ENCODE assay signal across 27 cellular contexts in genomic region chr10:129483427-129484010, GRCh38. TPM values are rescaled to one million over a fixed set of nuclear protein-coding genes. Genes with fewer than 3 reads are reported as not detected.
DNase-seq lines count a peak whose midpoint lies in the region; ATAC-seq and TF ChIP-seq lines count a peak whose summit lies in the region.
"Had no signal": no experiment of that assay in that cellular context is flagged by ENCODE, and none has a peak within 500 bp of the region (broad histone marks: within the 10 kb centered on the region; RNA-seq: fewer than 3 reads in every experiment).

No MANE protein-coding gene starts in this region.

- peaks cover 6% of the 10 kb centered on the region for H3K4me1 Mint-ChIP-seq in stimulated activated effector memory CD8-positive, alpha-beta T cell treated with anti-CD3 and anti-CD28 coated beads, Interleukin-12 subunit alpha, Interleukin-12 subunit beta, amount 100 ng/mL, for 72 hours
- H3K4me1 Mint-ChIP-seq: activated naive CD8-positive, alpha-beta T cell treated with anti-CD3 and anti-CD28 coated beads, Interleukin-2, amount 50 U/mL, for 24 hours; nephron had no signal

- no peak overlapping the region for H3K27ac Mint-ChIP-seq in stimulated activated effector memory CD8-positive, alpha-beta T cell treated with anti-CD3 and anti-CD28 coated beads, Interleukin-12 subunit alpha, Interleukin-12 subunit beta, amount 100 ng/mL, for 72 hours
- H3K27ac Mint-ChIP-seq: activated naive CD8-positive, alpha-beta T cell treated with anti-CD3 and anti-CD28 coated beads, Interleukin-2, amount 50 U/mL, for 24 hours; activated T-cell treated with anti-CD3 and anti-CD28 coated beads, Interleukin-2, amount 50 U/mL, for 72 hours; nephron; T-helper 1 cell treated with Interleukin-12 subunit alpha and Interleukin-12 subunit beta and Interleukin-4 antibody, amounts not matched to agents 30 μg/mL and 1 μg/mL, for 36 hours had no signal

- no peaks in the 10 kb centered on the region for H3K36me3 Mint-ChIP-seq in stimulated activated effector memory CD8-positive, alpha-beta T cell treated with anti-CD3 and anti-CD28 coated beads, Interleukin-12 subunit alpha, Interleukin-12 subunit beta, amount 100 ng/mL, for 72 hours

- TF ChIP-seq CTCF in choroid plexus epithelial cell (conservative IDR thresholded peaks at IDR 0.05; ENCODE audit: low read depth, low read length) = no peak

- H3K9me3 Mint-ChIP-seq in stimulated activated effector memory CD8-positive, alpha-beta T cell treated with anti-CD3 and anti-CD28 coated beads, Interleukin-12 subunit alpha, Interleukin-12 subunit beta, amount 100 ng/mL, for 72 hours = peaks cover 31% of the 10 kb centered on the region

- H3K4me3 Mint-ChIP-seq in stimulated activated effector memory CD8-positive, alpha-beta T cell treated with anti-CD3 and anti-CD28 coated beads, Interleukin-12 subunit alpha, Interleukin-12 subunit beta, amount 100 ng/mL, for 72 hours = no peak overlapping the region
- H3K4me3 Mint-ChIP-seq: activated naive CD8-positive, alpha-beta T cell treated with anti-CD3 and anti-CD28 coated beads, Interleukin-2, amount 50 U/mL, for 24 hours; activated T-cell treated with anti-CD3 and anti-CD28 coated beads, Interleukin-2, amount 50 U/mL, for 72 hours; central memory CD8-positive, alpha-beta T cell; nephron; T-helper 1 cell treated with Interleukin-12 subunit alpha and Interleukin-12 subunit beta and Interleukin-4 antibody, amounts not matched to agents 30 μg/mL and 1 μg/mL, for 36 hours had no signal

- peak; percentile 24 for DNase-seq in SKM-1 treated with dmso at 0.1 percent for 144 hours (lab: John Stamatoyannopoulos, UW; ENCODE audit: unreplicated experiment)
- DNase-seq in SKM-1 (lab: John Stamatoyannopoulos, UW; ENCODE audit: unreplicated experiment) = no peak
- peak; percentile 20 for DNase-seq in RKO (ENCODE audit: low spot score)
- DNase-seq in choroid plexus epithelial cell (ENCODE audit: low read depth) = peak; percentile 13
- DNase-seq in renal cortical epithelial cell (ENCODE audit: low read depth) = peak; percentile 34
- no peak for DNase-seq in stimulated activated effector memory CD8-positive, alpha-beta T cell treated with anti-CD3 and anti-CD28 coated beads, Interleukin-12 subunit alpha, Interleukin-12 subunit beta, amount 100 ng/mL, for 72 hours (ENCODE audit: low spot score in 2 of 2)
- DNase-seq in stimulated activated CD4-positive, alpha-beta T cell treated with anti-CD3 and anti-CD28 coated beads, Interleukin-4, amount 100 ng/mL, for 24 hours = no peak
- DNase-seq in Right ventricle myocardium superior = no peak
- DNase-seq: 8988T; activated CD4-positive, alpha-beta T cell treated with anti-CD3 and anti-CD28 coated beads, Interleukin-2, amount 50 U/mL, for 48 hours; activated naive CD4-positive, alpha-beta T cell; activated naive CD8-positive, alpha-beta T cell treated with anti-CD3 and anti-CD28 coated beads, Interleukin-2, amount 50 U/mL, for 24 hours; activated T-cell treated with anti-CD3 and anti-CD28 coated beads, Interleukin-2, amount 50 U/mL, for 72 hours; DND-41; dorsolateral prefrontal cortex; GOT3; Karpas-422; left colon; NCI-H146; NCI-H446 treated with DMSO at 0.1 percent for 48 hours; psoas muscle; stimulated activated naive CD4-positive, alpha-beta T cell; upper lobe of right lung had no signal

- no peak overlapping the region for H3K4me3 ChIP-seq in choroid plexus epithelial cell (ENCODE audit: low read depth, low read length)
- H3K4me3 ChIP-seq: dorsolateral prefrontal cortex, psoas muscle, upper lobe of right lung had no signal

- no peak for ATAC-seq in stimulated activated effector memory CD8-positive, alpha-beta T cell treated with anti-CD3 and anti-CD28 coated beads, Interleukin-12 subunit alpha, Interleukin-12 subunit beta, amount 100 ng/mL, for 72 hours
- ATAC-seq in Right ventricle myocardium superior (ENCODE audit: poor library complexity) = no peak
- ATAC-seq: activated CD4-positive, CD25-positive, alpha-beta regulatory T cell treated with anti-CD3 and anti-CD28 coated beads, Interleukin-2, amount 50 U/mL, for 24 hours; activated naive CD8-positive, alpha-beta T cell treated with anti-CD3 and anti-CD28 coated beads, Interleukin-2, amount 50 U/mL, for 24 hours; activated T-cell treated with anti-CD3 and anti-CD28 coated beads, Interleukin-2, amount 50 U/mL, for 72 hours; left colon; psoas muscle; upper lobe of right lung had no signal

- intact Hi-C loops in Right ventricle myocardium superior (cut with DNase I) = no loop called here

RNA-seq across cellular contexts. Expression of gene MGMT, which starts 16.5 kb away (rescaled TPM):
- total RNA-seq in renal cortical epithelial cell (22.7 and 37.7 TPM in 2 replicates), Right ventricle myocardium superior (16.6 TPM)

Comparison
In these comparisons a context has a peak if more than half of its experiments do, and no peak if none do; other contexts are left out.
1. DNase-seq: peak in SKM-1 treated with dmso at 0.1 percent for 144 hours (single experiment), RKO (single experiment), choroid plexus epithelial cell (single experiment) and renal cortical epithelial cell (single experiment); none in SKM-1 (single experiment), stimulated activated effector memory CD8-positive, alpha-beta T cell treated with anti-CD3 and anti-CD28 coated beads, Interleukin-12 subunit alpha, Interleukin-12 subunit beta, amount 100 ng/mL, for 72 hours (0 of 2), stimulated activated CD4-positive, alpha-beta T cell treated with anti-CD3 and anti-CD28 coated beads, Interleukin-4, amount 100 ng/mL, for 24 hours (single experiment) and Right ventricle myocardium superior (single experiment).